1 cellular context compared by ENCODE assay signal in the genomic region with DNA sequence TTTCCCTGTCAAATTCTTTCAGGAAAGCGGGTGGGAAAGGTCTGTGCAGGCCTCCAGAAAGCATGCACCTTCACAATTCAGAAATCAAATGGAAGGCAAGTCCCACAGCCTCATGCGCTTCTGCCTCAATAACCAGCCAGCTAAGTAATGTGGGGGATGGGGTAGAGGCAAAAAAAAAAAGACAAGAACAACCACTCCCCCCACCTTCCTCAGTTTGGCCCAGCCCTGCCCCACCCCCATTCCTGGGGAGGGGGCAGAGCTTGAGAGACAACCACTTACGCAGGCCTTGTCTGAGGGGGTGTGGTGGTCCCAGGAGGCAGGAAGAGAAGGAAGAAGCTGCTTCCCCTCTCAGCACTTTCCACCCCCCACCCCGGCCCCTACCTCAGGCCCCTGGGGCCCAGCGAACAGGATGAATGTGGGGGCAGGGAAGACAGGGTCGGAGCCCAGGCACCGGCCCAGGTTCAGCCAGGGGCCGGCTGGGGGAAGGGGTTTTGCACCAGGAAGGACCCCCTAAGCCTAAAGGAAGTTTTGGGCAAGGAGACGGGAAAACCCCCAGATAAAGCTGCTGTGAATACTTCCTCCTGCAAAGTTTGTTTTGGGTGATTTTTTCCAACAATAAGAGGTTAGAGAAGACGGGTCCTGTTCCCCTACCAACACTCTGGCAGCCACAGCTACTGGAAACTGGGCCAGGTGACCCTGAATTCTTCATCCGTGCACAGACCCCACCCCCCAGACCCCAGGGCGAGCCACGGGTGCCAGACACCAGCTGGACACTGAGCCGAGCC.
TF ChIP-seq lines count a peak whose summit lies in the region.

No MANE protein-coding gene starts in this region.

TF ChIP-seq in IMR-90, 13 proteins besides CTCF, POLR2A, EP300 and RAD21:
- TF ChIP-seq MAZ (IDR thresholded peaks at IDR 0.05; ENCODE audit: borderline replicate concordance, low read depth, low read length) (peak; percentile 78; the same call in 1 of the 2 replicates), CEBPB (IDR thresholded peaks at IDR 0.05; ENCODE audit: low read depth, low read length) (no peak)
